In the genomic region with DNA sequence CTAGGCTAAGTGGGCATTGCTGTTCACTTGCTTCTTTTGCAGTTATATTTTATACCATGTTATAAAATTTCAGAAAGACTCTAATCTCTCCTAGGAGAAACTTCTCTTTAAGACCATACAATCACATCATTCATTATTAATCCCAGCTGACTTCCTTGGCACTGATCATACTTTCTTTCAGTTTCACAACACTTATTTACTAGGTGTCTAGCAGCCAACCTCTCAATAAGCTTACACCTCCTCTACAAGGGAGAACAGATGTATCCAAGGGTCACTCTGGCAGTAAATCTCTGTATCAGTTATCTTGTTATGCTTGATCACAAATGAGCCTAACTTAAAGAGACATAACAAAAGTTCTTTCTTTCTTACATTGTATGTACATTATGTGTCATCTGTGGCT, we compare ENCODE assay signal across 20 cellular contexts.
DNase-seq lines count a peak whose midpoint lies in the region; ATAC-seq and TF ChIP-seq lines count a peak whose summit lies in the region.
"Had no signal": no experiment of that assay in that cellular context is flagged by ENCODE, and none has a peak within 500 bp of the region (broad histone marks: within the 10 kb centered on the region; RNA-seq: fewer than 3 reads in every experiment).

No MANE protein-coding gene starts in this region.

- peak overlapping the region; percentile 6 for H3K27ac Mint-ChIP-seq in activated CD4-positive, alpha-beta T cell treated with anti-CD3 and anti-CD28 coated beads, Interleukin-2, amount 10 ng/mL, durations not matched to agents 7 days and 5 days
- peak overlapping the region; percentile 78 for H3K27ac Mint-ChIP-seq in nephron progenitor cell
- H3K27ac Mint-ChIP-seq: endodermal cell, WTC11 had no signal

- POLR2A ChIA-PET in activated CD4-positive, alpha-beta T cell treated with anti-CD3 and anti-CD28 coated beads, Interleukin-2, amount 10 ng/mL, durations not matched to agents 7 days and 5 days (lab: Charles Lee), result no interaction called here

- no peaks in the 10 kb centered on the region for H3K27me3 Mint-ChIP-seq in activated CD4-positive, alpha-beta T cell treated with anti-CD3 and anti-CD28 coated beads, Interleukin-2, amount 10 ng/mL, durations not matched to agents 7 days and 5 days
- no peaks in the 10 kb centered on the region for H3K27me3 Mint-ChIP-seq in nephron progenitor cell (ENCODE audit: low read depth, poor library complexity)
- H3K27me3 Mint-ChIP-seq: IgD-negative memory B cell had no signal

- CTCF ChIA-PET in activated CD4-positive, alpha-beta T cell treated with anti-CD3 and anti-CD28 coated beads, Interleukin-2, amount 10 ng/mL, durations not matched to agents 7 days and 5 days (lab: Charles Lee), result interaction anchor here (1.3 kb wide), 1 partner anchor 9 kb away, joined by 6 read pairs; no protein-coding TSS in a partner anchor

- H3K9me3 Mint-ChIP-seq in activated CD4-positive, alpha-beta T cell treated with anti-CD3 and anti-CD28 coated beads, Interleukin-2, amount 10 ng/mL, durations not matched to agents 7 days and 5 days, result no peaks in the 10 kb centered on the region
- no peaks in the 10 kb centered on the region for H3K9me3 Mint-ChIP-seq in nephron progenitor cell
- H3K9me3 Mint-ChIP-seq: endodermal cell, IgD-negative memory B cell, WTC11 had no signal

- H3K4me1 Mint-ChIP-seq in activated CD4-positive, alpha-beta T cell treated with anti-CD3 and anti-CD28 coated beads, Interleukin-2, amount 10 ng/mL, durations not matched to agents 7 days and 5 days, result peaks cover 29% of the 10 kb centered on the region
- no peaks in the 10 kb centered on the region for H3K4me1 Mint-ChIP-seq in nephron progenitor cell
- H3K4me1 Mint-ChIP-seq: endodermal cell, WTC11 had no signal

- H3K4me3 Mint-ChIP-seq in activated CD4-positive, alpha-beta T cell treated with anti-CD3 and anti-CD28 coated beads, Interleukin-2, amount 10 ng/mL, durations not matched to agents 7 days and 5 days, result no peak overlapping the region
- no peak overlapping the region for H3K4me3 Mint-ChIP-seq in nephron progenitor cell
- H3K4me3 Mint-ChIP-seq: endodermal cell, IgD-negative memory B cell, WTC11 had no signal

- no peak for ATAC-seq in HG03378 (IDR thresholded peaks at IDR 0.05; ENCODE audit: unreplicated experiment)
- ATAC-seq: gastrocnemius medialis, left colon, WTC11 had no signal

- no peak for TF ChIP-seq CTCF in nephron progenitor cell (IDR thresholded peaks at IDR 0.05)

- DNase-seq in activated CD4-positive, alpha-beta T cell treated with anti-CD3 and anti-CD28 coated beads, Interleukin-2, amount 10 ng/mL, durations not matched to agents 7 days and 5 days, result no peak
- DNase-seq in activated CD4-positive, alpha-beta T cell treated with anti-CD3 and anti-CD28 coated beads, Interleukin-2, amount 50 U/mL, for 4 hours, result no peak
- DNase-seq in NCI-H82 (lab: John Stamatoyannopoulos, UW) (peak; percentile 90), fibroblast of gingiva (ENCODE audit: low read depth) (peak; percentile 31), nephron progenitor cell (no peak), NCI-H2196 (lab: John Stamatoyannopoulos, UW; ENCODE audit: unreplicated experiment) (no peak), NCI-H2171 (lab: John Stamatoyannopoulos, UW) (no peak)
- DNase-seq: activated gamma-delta T cell treated with Interleukin-2 at 50 U/mL for 16 hours, C1 segment of cervical spinal cord, endodermal cell, gastrocnemius medialis, GOT3, left colon, NCI-H1048, NCI-H2107, SIG-M5, T-helper 2 cell had no signal

- H3K36me3 Mint-ChIP-seq in activated CD4-positive, alpha-beta T cell treated with anti-CD3 and anti-CD28 coated beads, Interleukin-2, amount 10 ng/mL, durations not matched to agents 7 days and 5 days (ENCODE audit: low read depth), result peaks cover 64% of the 10 kb centered on the region
- peaks cover 37% of the 10 kb centered on the region for H3K36me3 Mint-ChIP-seq in nephron progenitor cell (ENCODE audit: low read depth)

Comparison
In these comparisons a context has a peak if more than half of its experiments do, and no peak if none do; other contexts are left out.
1. DNase-seq: peak in NCI-H82 (single experiment) and fibroblast of gingiva (single experiment); none in activated CD4-positive, alpha-beta T cell treated with anti-CD3 and anti-CD28 coated beads, Interleukin-2, amount 10 ng/mL, durations not matched to agents 7 days and 5 days (single experiment), activated CD4-positive, alpha-beta T cell treated with anti-CD3 and anti-CD28 coated beads, Interleukin-2, amount 50 U/mL, for 4 hours (0 of 2), nephron progenitor cell (single experiment), NCI-H2196 (single experiment) and NCI-H2171 (single experiment).